Comparison of ENCODE assay signal across 12 cellular contexts in genomic region chr12:28063355-28063885, GRCh38.
A peak's percentile ranks its signal among the peaks of the same experiment; 100 is the strongest.
DNase-seq lines count a peak whose midpoint lies in the region; ATAC-seq and TF ChIP-seq lines count a peak whose summit lies in the region.
"Had no signal": no experiment of that assay in that cellular context is flagged by ENCODE, and none has a peak within 500 bp of the region (broad histone marks: within the 10 kb centered on the region; RNA-seq: fewer than 3 reads in every experiment).

No MANE protein-coding gene starts in this region.

- WGBS in aorta, 2 donors, result 89 to 90% methylated on average over 2 of the region's 2 CpGs

- H3K27ac ChIP-seq in PC-3 (ENCODE audit: low read length) (no peak overlapping the region), aorta (ENCODE audit: low read depth in 1 of 2, low read length in 2 of 2) (no peak overlapping the region)
- H3K27ac ChIP-seq: C4-2B had no signal

- peaks cover 7% of the 10 kb centered on the region for H3K4me1 ChIP-seq in PC-3 (ENCODE audit: insufficient read depth, low read length)
- peaks cover 0 to 2% of the 10 kb centered on the region in 2 donors for H3K4me1 ChIP-seq in aorta (ENCODE audit: control insufficient read depth in 1 of 2, insufficient read depth in 2 of 2, low read length in 2 of 2)

- H4K20me1 ChIP-seq in PC-3 (ENCODE audit: low read length), result no peaks in the 10 kb centered on the region

- DNase-seq in PC-3 (peak; percentile 36), cardiac fibroblast (ENCODE audit: low read depth in 2 of 2) (peak; percentile 34 to 38), iris pigment epithelial cell (ENCODE audit: low read depth) (peak; percentile 26), aorta (no peak), medulla oblongata (ENCODE audit: extremely low spot score) (no peak), NCI-H1048 (lab: John Stamatoyannopoulos, UW) (no peak), HCEC 1CT (no peak)
- DNase-seq: CD4-positive, alpha-beta memory T cell; DMS79 had no signal

- H2AFZ ChIP-seq in PC-3 (ENCODE audit: low read length), result no peak overlapping the region

- no peaks in the 10 kb centered on the region for H3K36me3 ChIP-seq in PC-3 (ENCODE audit: low read depth, low read length)
- no peaks in the 10 kb centered on the region for H3K36me3 ChIP-seq in aorta (ENCODE audit: control insufficient read depth in 1 of 2, insufficient read depth in 2 of 2, low read length in 1 of 2)

- no peaks in the 10 kb centered on the region for H3K9me2 ChIP-seq in PC-3 (replicated peaks; ENCODE audit: low read length)

- H3K79me2 ChIP-seq in PC-3 (ENCODE audit: low read length), result no peaks in the 10 kb centered on the region

- no TSS peak for BruUV-seq in PC-3 (replicated peaks; lab: Mats Ljungman, UMichigan)

- POLR2A ChIA-PET in PC-3 (lab: Charles Lee; ENCODE audit: unreplicated experiment), result no interaction called here

- H3K27me3 ChIP-seq in PC-3 (ENCODE audit: low read length), result no peaks in the 10 kb centered on the region
- H3K27me3 ChIP-seq in aorta (ENCODE audit: control insufficient read depth in 1 of 2, insufficient read depth in 2 of 2, low read length in 1 of 2), result no peaks in the 10 kb centered on the region

- no peak overlapping the region for H3K4me2 ChIP-seq in PC-3 (ENCODE audit: low read length)

- peaks cover under 1% of the 10 kb centered on the region for H3F3A ChIP-seq in PC-3 (ENCODE audit: low read length, unreplicated experiment)

- intact Hi-C loops in PC-3 (cut with micrococcal nuclease), result loop anchor here (10.0 kb wide), 1 partner anchor 591 kb away; no protein-coding TSS in a partner anchor
- intact Hi-C loops in aorta (cut with DNase I), result no loop called here

- TF ChIP-seq CTCF in PC-3 (conservative IDR thresholded peaks at IDR 0.05; ENCODE audit: low read depth, low read length), result no peak
- TF ChIP-seq CTCF in cardiac fibroblast (IDR thresholded peaks at IDR 0.05; ENCODE audit: low read depth, low read length), result no peak

- ATAC-seq in PC-3, result no peak
- peak; percentile 62 for ATAC-seq in aorta (ENCODE audit: low FRiP score)
- ATAC-seq: GM12878, HCT116 had no signal

- H3K4me3 ChIP-seq in PC-3 (ENCODE audit: low read length) (no peak overlapping the region), cardiac fibroblast (replicated peaks in 1 of 2; ENCODE audit: low read depth in 2 of 2, low read length in 2 of 2) (no peak overlapping the region), aorta (ENCODE audit: low read length in 2 of 2) (no peak overlapping the region)
- H3K4me3 ChIP-seq: GM12878 had no signal

- CTCF ChIA-PET in PC-3 (lab: Charles Lee), result interaction anchor here (0.6 kb wide), 1 partner anchor 94 kb away, joined by 3 read pairs; no protein-coding TSS in a partner anchor

- no peaks in the 10 kb centered on the region for H3K9me3 ChIP-seq in PC-3 (ENCODE audit: low read length)
- H3K9me3 ChIP-seq in aorta (ENCODE audit: control insufficient read depth, low read length), result no peaks in the 10 kb centered on the region

- no peak overlapping the region for H3K9ac ChIP-seq in PC-3 (ENCODE audit: low read length)

Comparison
In these comparisons a context has a peak if more than half of its experiments do, and no peak if none do; other contexts are left out.
1. DNase-seq: peak in PC-3 (single experiment), cardiac fibroblast (2 of 2) and iris pigment epithelial cell (single experiment); none in aorta (0 of 2), medulla oblongata (single experiment), NCI-H1048 (single experiment) and HCEC 1CT (single experiment).